In genomic region chr13:54234607-54235006, GRCh38 we compare ENCODE assay signal across 34 cellular contexts.
DNase-seq lines count a peak whose midpoint lies in the region; ATAC-seq and TF ChIP-seq lines count a peak whose summit lies in the region.
"Had no signal": no experiment of that assay in that cellular context is flagged by ENCODE, and none has a peak within 500 bp of the region (broad histone marks: within the 10 kb centered on the region; RNA-seq: fewer than 3 reads in every experiment).

No MANE protein-coding gene starts in this region.

- no peak for TF ChIP-seq CTCF in PC-3 (conservative IDR thresholded peaks at IDR 0.05; ENCODE audit: low read depth, low read length)
- no peak for TF ChIP-seq CTCF in WTC11 (IDR thresholded peaks at IDR 0.05)
- TF ChIP-seq CTCF in mesothelial cell of epicardium (IDR thresholded peaks at IDR 0.05; ENCODE audit: unreplicated experiment): no peak
- TF ChIP-seq CTCF in nephron progenitor cell (IDR thresholded peaks at IDR 0.05): no peak

- peaks cover 10% of the 10 kb centered on the region for H3K4me1 Mint-ChIP-seq in WTC11
- H3K4me1 Mint-ChIP-seq in mesothelial cell of epicardium: no peaks in the 10 kb centered on the region
- peaks cover 5% of the 10 kb centered on the region for H3K4me1 Mint-ChIP-seq in nephron progenitor cell
- H3K4me1 Mint-ChIP-seq: B cell; CD14-positive monocyte; CD4-positive, alpha-beta memory T cell; CD4-positive, CD25-positive, alpha-beta regulatory T cell; CD8-positive, alpha-beta memory T cell had no signal

- no peaks in the 10 kb centered on the region for H3K27me3 Mint-ChIP-seq in WTC11 (ENCODE audit: low read depth)
- H3K27me3 Mint-ChIP-seq in mesothelial cell of epicardium (ENCODE audit: low read depth): no peaks in the 10 kb centered on the region
- H3K27me3 Mint-ChIP-seq in nephron progenitor cell (ENCODE audit: low read depth, poor library complexity): no peaks in the 10 kb centered on the region
- H3K27me3 Mint-ChIP-seq: B cell; CD4-positive, alpha-beta memory T cell; CD4-positive, alpha-beta T cell; CD4-positive, CD25-positive, alpha-beta regulatory T cell; CD8-positive, alpha-beta memory T cell had no signal

- no peaks in the 10 kb centered on the region for H3K9me2 ChIP-seq in PC-3 (replicated peaks; ENCODE audit: low read length)

- H3K27ac Mint-ChIP-seq in WTC11 (peak overlapping the region; percentile 20; the same call in 1 of the 2 replicates), mesothelial cell of epicardium (no peak overlapping the region), nephron progenitor cell (no peak overlapping the region)
- H3K27ac Mint-ChIP-seq: B cell; CD14-positive monocyte; CD4-positive, alpha-beta memory T cell; CD4-positive, alpha-beta T cell; CD4-positive, CD25-positive, alpha-beta regulatory T cell; CD8-positive, alpha-beta memory T cell; CD8-positive, alpha-beta T cell had no signal

- H3K4me2 ChIP-seq in PC-3 (ENCODE audit: low read length): no peak overlapping the region
- H3K4me2 ChIP-seq: A549; BLaER1; BLaER1 treated with 17β-estradiol and CSF1 and Interleukin-3, amounts not matched to agents 10 nM and 100 nM had no signal

- H3K36me3 ChIP-seq in PC-3 (ENCODE audit: low read depth, low read length): no peaks in the 10 kb centered on the region
- H3K36me3 ChIP-seq: BE2C; BLaER1; BLaER1 treated with 17β-estradiol and CSF1 and Interleukin-3, amounts not matched to agents 10 nM and 100 nM had no signal

- DNase-seq in DMS53 (lab: John Stamatoyannopoulos, UW): peak; percentile 82
- peak; percentile 36 for DNase-seq in DMS53 treated with DMSO at 0.1 percent for 48 hours (lab: John Stamatoyannopoulos, UW; ENCODE audit: unreplicated experiment)
- DNase-seq in PC-3: peak; percentile 1
- DNase-seq in WTC11 (ENCODE audit: low spot score): no peak
- DNase-seq in mesothelial cell of epicardium (ENCODE audit: low spot score in 2 of 2, unreplicated experiment in 2 of 2): no peak
- no peak for DNase-seq in nephron progenitor cell
- DNase-seq: 8988T; ACHN; AML-193; BE2C; C1 segment of cervical spinal cord; Caco-2; Calu3; CD4-positive, alpha-beta memory T cell; CD4-positive, alpha-beta T cell; CD4-positive, CD25-positive, alpha-beta regulatory T cell; CD8-positive, alpha-beta memory T cell; CD8-positive, alpha-beta T cell; COR-L47; DMS 273 treated with DMSO at 0.1 percent for 48 hours; DMS153; DMS79; DMS79 treated with DMSO at 0.1 percent for 48 hours; DND-41; EL had no signal

- H3K36me3 Mint-ChIP-seq in WTC11 (no peaks in the 10 kb centered on the region), mesothelial cell of epicardium (no peaks in the 10 kb centered on the region), nephron progenitor cell (ENCODE audit: low read depth) (no peaks in the 10 kb centered on the region)
- H3K36me3 Mint-ChIP-seq: CD14-positive monocyte; CD4-positive, alpha-beta memory T cell; CD4-positive, CD25-positive, alpha-beta regulatory T cell; CD8-positive, alpha-beta memory T cell; CD8-positive, alpha-beta T cell had no signal

- H3K9me3 Mint-ChIP-seq in WTC11 (no peaks in the 10 kb centered on the region; the same call in 1 of the 2 replicates), mesothelial cell of epicardium (peaks cover 5% of the 10 kb centered on the region), nephron progenitor cell (no peaks in the 10 kb centered on the region)

- no peaks in the 10 kb centered on the region for H3K79me2 ChIP-seq in PC-3 (ENCODE audit: low read length)

- peak; percentile 27; the same call in 1 of the 2 replicates for ATAC-seq in PC-3
- no peak for ATAC-seq in WTC11
- ATAC-seq in HG02840 (IDR thresholded peaks at IDR 0.05; ENCODE audit: low FRiP score, unreplicated experiment): no peak
- ATAC-seq in HG03571 (IDR thresholded peaks at IDR 0.05; ENCODE audit: unreplicated experiment): no peak
- ATAC-seq: A549; CD8-positive, alpha-beta T cell had no signal

- no peaks in the 10 kb centered on the region for H3F3A ChIP-seq in PC-3 (ENCODE audit: low read length, unreplicated experiment)

- no peaks in the 10 kb centered on the region for H3K4me1 ChIP-seq in PC-3 (ENCODE audit: insufficient read depth, low read length)
- H3K4me1 ChIP-seq: A549; BE2C; BLaER1; BLaER1 treated with 17β-estradiol and CSF1 and Interleukin-3, amounts not matched to agents 10 nM and 100 nM; Caco-2 had no signal

- no peak overlapping the region for H3K4me3 ChIP-seq in PC-3 (ENCODE audit: low read length)
- H3K4me3 ChIP-seq: A549; BLaER1; BLaER1 treated with 17β-estradiol and CSF1 and Interleukin-3, amounts not matched to agents 10 nM and 100 nM had no signal

- H2AFZ ChIP-seq in PC-3 (ENCODE audit: low read length): no peak overlapping the region

- CTCF ChIA-PET in PC-3 (lab: Charles Lee): no interaction called here
- CTCF ChIA-PET in WTC11 (lab: Charles Lee): no interaction called here

- no peaks in the 10 kb centered on the region for H4K20me1 ChIP-seq in PC-3 (ENCODE audit: low read length)
- H4K20me1 ChIP-seq: BLaER1; BLaER1 treated with 17β-estradiol and CSF1 and Interleukin-3, amounts not matched to agents 10 nM and 100 nM had no signal

- intact Hi-C loops in PC-3 (cut with micrococcal nuclease): no loop called here

- no peaks in the 10 kb centered on the region for H3K9me3 ChIP-seq in PC-3 (ENCODE audit: low read length)
- H3K9me3 ChIP-seq: A549; BE2C; BLaER1; BLaER1 treated with 17β-estradiol and CSF1 and Interleukin-3, amounts not matched to agents 10 nM and 100 nM; Caco-2 had no signal

- no peak overlapping the region for H3K27ac ChIP-seq in PC-3 (ENCODE audit: low read length)
- H3K27ac ChIP-seq: 22Rv1; A549; BLaER1; BLaER1 treated with 17β-estradiol and CSF1 and Interleukin-3, amounts not matched to agents 10 nM and 100 nM; C4-2B had no signal

- no peak overlapping the region for H3K4me3 Mint-ChIP-seq in WTC11
- H3K4me3 Mint-ChIP-seq in mesothelial cell of epicardium: no peak overlapping the region
- H3K4me3 Mint-ChIP-seq in nephron progenitor cell: no peak overlapping the region
- H3K4me3 Mint-ChIP-seq: B cell; CD14-positive monocyte; CD4-positive, alpha-beta memory T cell; CD4-positive, alpha-beta T cell; CD4-positive, CD25-positive, alpha-beta regulatory T cell; CD8-positive, alpha-beta memory T cell; CD8-positive, alpha-beta T cell had no signal

- BruUV-seq in PC-3 (replicated peaks; lab: Mats Ljungman, UMichigan): no TSS peak

- H3K27me3 ChIP-seq in PC-3 (ENCODE audit: low read length): no peaks in the 10 kb centered on the region
- H3K27me3 ChIP-seq: BE2C; BLaER1; BLaER1 treated with 17β-estradiol and CSF1 and Interleukin-3, amounts not matched to agents 10 nM and 100 nM had no signal

- POLR2A ChIA-PET in PC-3 (lab: Charles Lee; ENCODE audit: unreplicated experiment): no interaction called here
- POLR2A ChIA-PET in WTC11 (lab: Charles Lee): no interaction called here

- H3K9ac ChIP-seq in PC-3 (ENCODE audit: low read length): no peak overlapping the region
- H3K9ac ChIP-seq: BLaER1; BLaER1 treated with 17β-estradiol and CSF1 and Interleukin-3, amounts not matched to agents 10 nM and 100 nM had no signal

TF ChIP-seq in WTC11, 78 proteins besides CTCF, POLR2A, EP300 and RAD21:
- no peak for TF ChIP-seq ZNF232 (CRISPR knock-in tag; IDR thresholded peaks at IDR 0.05)
- TF ChIP-seq PRRX2 (CRISPR knock-in tag; IDR thresholded peaks at IDR 0.05): no peak
- no peak for TF ChIP-seq NFATC4 (CRISPR knock-in tag; IDR thresholded peaks at IDR 0.05)
- TF ChIP-seq ATF3 (CRISPR knock-in tag; conservative IDR thresholded peaks at IDR 0.05): no peak
- TF ChIP-seq EMX1 (CRISPR knock-in tag; IDR thresholded peaks at IDR 0.05): no peak
- no peak for TF ChIP-seq NR1H2 (CRISPR knock-in tag; IDR thresholded peaks at IDR 0.05)
- TF ChIP-seq JAZF1 (CRISPR knock-in tag; IDR thresholded peaks at IDR 0.05): no peak
- no peak for TF ChIP-seq E2F1 (CRISPR knock-in tag; IDR thresholded peaks at IDR 0.05)
- TF ChIP-seq GTF2I (CRISPR knock-in tag; conservative IDR thresholded peaks at IDR 0.05): no peak
- TF ChIP-seq HMGXB4 (CRISPR knock-in tag; IDR thresholded peaks at IDR 0.05): no peak
- no peak for TF ChIP-seq ZNF416 (CRISPR knock-in tag; IDR thresholded peaks at IDR 0.05)
- TF ChIP-seq GRHL2 (CRISPR knock-in tag; IDR thresholded peaks at IDR 0.05; ENCODE audit: insufficient replicate concordance, severe bottlenecking): no peak

Comparison
In these comparisons a context has a peak if more than half of its experiments do, and no peak if none do; other contexts are left out.
1. DNase-seq: peak in DMS53 (single experiment), DMS53 treated with DMSO at 0.1 percent for 48 hours (single experiment) and PC-3 (single experiment); none in WTC11 (single experiment), mesothelial cell of epicardium (0 of 2) and nephron progenitor cell (single experiment).